Comparison of ENCODE assay signal across 1 cellular context in the genomic region with DNA sequence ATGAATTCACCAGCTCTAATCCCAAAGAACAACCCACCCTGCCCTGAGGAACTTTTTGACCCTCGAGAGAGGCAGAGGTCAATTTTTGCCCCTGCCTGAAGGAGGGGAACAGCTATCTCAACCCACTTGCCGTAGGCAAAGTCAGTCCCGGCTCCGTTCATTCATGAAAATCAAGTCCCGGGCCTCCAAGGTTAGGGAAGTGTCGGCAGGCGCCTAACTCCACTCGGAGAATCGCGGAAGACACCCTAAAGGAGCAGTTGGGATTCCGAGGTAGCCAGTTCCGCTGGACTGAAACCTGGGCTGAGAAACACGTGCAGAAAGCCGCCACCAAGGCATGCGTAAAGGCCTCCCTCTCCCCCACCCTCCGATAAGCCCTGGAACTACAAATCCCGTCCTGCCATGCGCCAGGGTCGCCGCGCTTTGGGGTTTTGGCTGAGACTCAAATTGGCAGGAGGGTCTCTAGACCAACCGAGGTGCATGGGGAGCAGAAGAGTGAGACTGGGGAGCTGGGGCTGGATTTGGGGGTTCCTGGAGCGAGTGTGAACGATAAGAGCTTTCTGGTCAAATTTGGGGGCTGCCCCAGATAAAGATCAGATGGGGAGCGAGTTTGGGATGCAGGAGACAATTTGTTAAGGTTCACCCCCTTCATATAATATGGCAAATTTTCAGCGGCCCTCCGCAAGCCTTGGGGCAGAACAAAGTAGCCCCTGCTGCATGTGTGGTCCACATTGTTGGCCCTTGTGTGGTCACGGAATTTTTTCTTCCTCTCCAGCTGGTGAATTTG.
TF ChIP-seq lines count a peak whose summit lies in the region.

A gene (minus strand): TSS at position 290 of the 784 bp plus-strand sequence. CDS start 2,955 bp downstream, outside the sequence.

TF ChIP-seq in K562, 482 proteins besides CTCF, POLR2A, EP300 and RAD21 (continued from another document and continues in another):
- TF ChIP-seq, protein P1, sequence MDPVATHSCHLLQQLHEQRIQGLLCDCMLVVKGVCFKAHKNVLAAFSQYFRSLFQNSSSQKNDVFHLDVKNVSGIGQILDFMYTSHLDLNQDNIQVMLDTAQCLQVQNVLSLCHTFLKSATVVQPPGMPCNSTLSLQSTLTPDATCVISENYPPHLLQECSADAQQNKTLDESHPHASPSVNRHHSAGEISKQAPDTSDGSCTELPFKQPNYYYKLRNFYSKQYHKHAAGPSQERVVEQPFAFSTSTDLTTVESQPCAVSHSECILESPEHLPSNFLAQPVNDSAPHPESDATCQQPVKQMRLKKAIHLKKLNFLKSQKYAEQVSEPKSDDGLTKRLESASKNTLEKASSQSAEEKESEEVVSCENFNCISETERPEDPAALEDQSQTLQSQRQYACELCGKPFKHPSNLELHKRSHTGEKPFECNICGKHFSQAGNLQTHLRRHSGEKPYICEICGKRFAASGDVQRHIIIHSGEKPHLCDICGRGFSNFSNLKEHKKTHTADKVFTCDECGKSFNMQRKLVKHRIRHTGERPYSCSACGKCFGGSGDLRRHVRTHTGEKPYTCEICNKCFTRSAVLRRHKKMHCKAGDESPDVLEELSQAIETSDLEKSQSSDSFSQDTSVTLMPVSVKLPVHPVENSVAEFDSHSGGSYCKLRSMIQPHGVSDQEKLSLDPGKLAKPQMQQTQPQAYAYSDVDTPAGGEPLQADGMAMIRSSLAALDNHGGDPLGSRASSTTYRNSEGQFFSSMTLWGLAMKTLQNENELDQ (CRISPR knock-in tag; IDR thresholded peaks at IDR 0.05; ENCODE audit: borderline replicate concordance) = no peak
- TF ChIP-seq ZC3H4 (CRISPR knock-in tag; IDR thresholded peaks at IDR 0.05; ENCODE audit: borderline replicate concordance) = no peak
- TF ChIP-seq HDAC6 (IDR thresholded peaks at IDR 0.05; ENCODE audit: low read depth, low read length) = no peak
- TF ChIP-seq RFX1 (IDR thresholded peaks at IDR 0.05) = no peak
- no peak for TF ChIP-seq ETV6 (IDR thresholded peaks at IDR 0.05; ENCODE audit: borderline replicate concordance in 1 of 2, low read depth in 2 of 2, low read length in 1 of 2)
- TF ChIP-seq ETV6 (CRISPR knock-in tag; IDR thresholded peaks at IDR 0.05; ENCODE audit: borderline replicate concordance) = no peak
- TF ChIP-seq CBX1 (IDR thresholded peaks at IDR 0.05; ENCODE audit: low read depth) = no peak
- TF ChIP-seq PHF20 (IDR thresholded peaks at IDR 0.05; ENCODE audit: partially characterized antibody) = no peak
- no peak for TF ChIP-seq ZNF57 (CRISPR knock-in tag; IDR thresholded peaks at IDR 0.05)
- TF ChIP-seq LARP7 (IDR thresholded peaks at IDR 0.05) = no peak
- no peak for TF ChIP-seq MCM3 (IDR thresholded peaks at IDR 0.05)
- no peak for TF ChIP-seq ASH1L (IDR thresholded peaks at IDR 0.05; ENCODE audit: borderline replicate concordance, low read depth, partially characterized antibody)
- TF ChIP-seq ZNF76 (CRISPR knock-in tag; IDR thresholded peaks at IDR 0.05; ENCODE audit: borderline replicate concordance) = no peak
- TF ChIP-seq, protein P2, sequence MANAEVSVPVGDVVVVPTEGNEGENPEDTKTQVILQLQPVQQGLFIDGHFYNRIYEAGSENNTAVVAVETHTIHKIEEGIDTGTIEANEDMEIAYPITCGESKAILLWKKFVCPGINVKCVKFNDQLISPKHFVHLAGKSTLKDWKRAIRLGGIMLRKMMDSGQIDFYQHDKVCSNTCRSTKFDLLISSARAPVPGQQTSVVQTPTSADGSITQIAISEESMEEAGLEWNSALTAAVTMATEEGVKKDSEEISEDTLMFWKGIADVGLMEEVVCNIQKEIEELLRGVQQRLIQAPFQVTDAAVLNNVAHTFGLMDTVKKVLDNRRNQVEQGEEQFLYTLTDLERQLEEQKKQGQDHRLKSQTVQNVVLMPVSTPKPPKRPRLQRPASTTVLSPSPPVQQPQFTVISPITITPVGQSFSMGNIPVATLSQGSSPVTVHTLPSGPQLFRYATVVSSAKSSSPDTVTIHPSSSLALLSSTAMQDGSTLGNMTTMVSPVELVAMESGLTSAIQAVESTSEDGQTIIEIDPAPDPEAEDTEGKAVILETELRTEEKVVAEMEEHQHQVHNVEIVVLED (CRISPR knock-in tag; IDR thresholded peaks at IDR 0.05) = no peak
- TF ChIP-seq PHB2 (IDR thresholded peaks at IDR 0.05; ENCODE audit: low read depth) = no peak
- no peak; the same call in 1 of the 2 replicates for TF ChIP-seq SMC3 (conservative IDR thresholded peaks at IDR 0.05; ENCODE audit: insufficient read depth, low read depth, low read length)
- TF ChIP-seq MCM7 (IDR thresholded peaks at IDR 0.05) = no peak
- TF ChIP-seq ZNF143 (CRISPR knock-in tag; IDR thresholded peaks at IDR 0.05) = peak; percentile 93
- no peak for TF ChIP-seq RFX5 (IDR thresholded peaks at IDR 0.05; ENCODE audit: low read depth, low read length)
- TF ChIP-seq ZNF174 (CRISPR knock-in tag; IDR thresholded peaks at IDR 0.05) = no peak
- no peak for TF ChIP-seq ILK (tag; IDR thresholded peaks at IDR 0.05; ENCODE audit: borderline replicate concordance, low read depth)
- TF ChIP-seq SP1 (CRISPR knock-in tag; IDR thresholded peaks at IDR 0.05) = no peak
- TF ChIP-seq, protein P3, sequence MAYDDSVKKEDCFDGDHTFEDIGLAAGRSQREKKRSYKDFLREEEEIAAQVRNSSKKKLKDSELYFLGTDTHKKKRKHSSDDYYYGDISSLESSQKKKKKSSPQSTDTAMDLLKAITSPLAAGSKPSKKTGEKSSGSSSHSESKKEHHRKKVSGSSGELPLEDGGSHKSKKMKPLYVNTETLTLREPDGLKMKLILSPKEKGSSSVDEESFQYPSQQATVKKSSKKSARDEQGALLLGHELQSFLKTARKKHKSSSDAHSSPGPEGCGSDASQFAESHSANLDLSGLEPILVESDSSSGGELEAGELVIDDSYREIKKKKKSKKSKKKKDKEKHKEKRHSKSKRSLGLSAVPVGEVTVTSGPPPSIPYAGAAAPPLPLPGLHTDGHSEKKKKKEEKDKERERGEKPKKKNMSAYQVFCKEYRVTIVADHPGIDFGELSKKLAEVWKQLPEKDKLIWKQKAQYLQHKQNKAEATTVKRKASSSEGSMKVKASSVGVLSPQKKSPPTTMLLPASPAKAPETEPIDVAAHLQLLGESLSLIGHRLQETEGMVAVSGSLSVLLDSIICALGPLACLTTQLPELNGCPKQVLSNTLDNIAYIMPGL (CRISPR knock-in tag; IDR thresholded peaks at IDR 0.05) = no peak
- TF ChIP-seq OTX1 (CRISPR knock-in tag; IDR thresholded peaks at IDR 0.05) = no peak
- TF ChIP-seq, protein P4, sequence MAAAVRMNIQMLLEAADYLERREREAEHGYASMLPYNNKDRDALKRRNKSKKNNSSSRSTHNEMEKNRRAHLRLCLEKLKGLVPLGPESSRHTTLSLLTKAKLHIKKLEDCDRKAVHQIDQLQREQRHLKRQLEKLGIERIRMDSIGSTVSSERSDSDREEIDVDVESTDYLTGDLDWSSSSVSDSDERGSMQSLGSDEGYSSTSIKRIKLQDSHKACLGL (CRISPR knock-in tag; IDR thresholded peaks at IDR 0.05; ENCODE audit: borderline replicate concordance, poor library complexity, severe bottlenecking) = peak; percentile 78
- no peak for TF ChIP-seq PCBP1 (IDR thresholded peaks at IDR 0.05; ENCODE audit: low read depth, low read length, poor library complexity, severe bottlenecking)
- TF ChIP-seq, protein P5, sequence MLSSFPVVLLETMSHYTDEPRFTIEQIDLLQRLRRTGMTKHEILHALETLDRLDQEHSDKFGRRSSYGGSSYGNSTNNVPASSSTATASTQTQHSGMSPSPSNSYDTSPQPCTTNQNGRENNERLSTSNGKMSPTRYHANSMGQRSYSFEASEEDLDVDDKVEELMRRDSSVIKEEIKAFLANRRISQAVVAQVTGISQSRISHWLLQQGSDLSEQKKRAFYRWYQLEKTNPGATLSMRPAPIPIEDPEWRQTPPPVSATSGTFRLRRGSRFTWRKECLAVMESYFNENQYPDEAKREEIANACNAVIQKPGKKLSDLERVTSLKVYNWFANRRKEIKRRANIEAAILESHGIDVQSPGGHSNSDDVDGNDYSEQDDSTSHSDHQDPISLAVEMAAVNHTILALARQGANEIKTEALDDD (IDR thresholded peaks at IDR 0.05) = no peak
- TF ChIP-seq, protein P6, sequence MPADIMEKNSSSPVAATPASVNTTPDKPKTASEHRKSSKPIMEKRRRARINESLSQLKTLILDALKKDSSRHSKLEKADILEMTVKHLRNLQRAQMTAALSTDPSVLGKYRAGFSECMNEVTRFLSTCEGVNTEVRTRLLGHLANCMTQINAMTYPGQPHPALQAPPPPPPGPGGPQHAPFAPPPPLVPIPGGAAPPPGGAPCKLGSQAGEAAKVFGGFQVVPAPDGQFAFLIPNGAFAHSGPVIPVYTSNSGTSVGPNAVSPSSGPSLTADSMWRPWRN (IDR thresholded peaks at IDR 0.05; ENCODE audit: low read depth) = 0 out of 2 replicates have a peak, but pooled peaks have one; percentile 9
- 0 out of 2 replicates have a peak, but pooled peaks have one; percentile 61 for TF ChIP-seq HDAC2 (IDR thresholded peaks at IDR 0.05)
- no peak for TF ChIP-seq NCOA2 (IDR thresholded peaks at IDR 0.05; ENCODE audit: partially characterized antibody in 2 of 2)
- no peak for TF ChIP-seq DMBX1 (CRISPR knock-in tag; IDR thresholded peaks at IDR 0.05; ENCODE audit: borderline replicate concordance)
- 0 out of 2 replicates have a peak, but pooled peaks have one; percentile 26 for TF ChIP-seq TCF7 (IDR thresholded peaks at IDR 0.05; ENCODE audit: borderline replicate concordance)
- no peak for TF ChIP-seq PCBP2 (IDR thresholded peaks at IDR 0.05; ENCODE audit: low read depth, low read length, poor library complexity, severe bottlenecking)
- TF ChIP-seq RFX7 (CRISPR knock-in tag; IDR thresholded peaks at IDR 0.05) = no peak
- TF ChIP-seq RBM39 (optimal IDR thresholded peaks at IDR 0.05; ENCODE audit: low read depth, low read length) = no peak
- TF ChIP-seq HOXB6 (CRISPR knock-in tag; IDR thresholded peaks at IDR 0.05; ENCODE audit: borderline replicate concordance) = no peak
- no peak for TF ChIP-seq GTF2F1 (IDR thresholded peaks at IDR 0.05; ENCODE audit: low read depth, low read length)
- TF ChIP-seq RBM25 (IDR thresholded peaks at IDR 0.05; ENCODE audit: low read depth, low read length, severe bottlenecking) = no peak
- TF ChIP-seq ESRRA (IDR thresholded peaks at IDR 0.05; ENCODE audit: borderline replicate concordance, low read depth) = no peak; the same call in 1 of the 2 replicates
- TF ChIP-seq, protein P7, sequence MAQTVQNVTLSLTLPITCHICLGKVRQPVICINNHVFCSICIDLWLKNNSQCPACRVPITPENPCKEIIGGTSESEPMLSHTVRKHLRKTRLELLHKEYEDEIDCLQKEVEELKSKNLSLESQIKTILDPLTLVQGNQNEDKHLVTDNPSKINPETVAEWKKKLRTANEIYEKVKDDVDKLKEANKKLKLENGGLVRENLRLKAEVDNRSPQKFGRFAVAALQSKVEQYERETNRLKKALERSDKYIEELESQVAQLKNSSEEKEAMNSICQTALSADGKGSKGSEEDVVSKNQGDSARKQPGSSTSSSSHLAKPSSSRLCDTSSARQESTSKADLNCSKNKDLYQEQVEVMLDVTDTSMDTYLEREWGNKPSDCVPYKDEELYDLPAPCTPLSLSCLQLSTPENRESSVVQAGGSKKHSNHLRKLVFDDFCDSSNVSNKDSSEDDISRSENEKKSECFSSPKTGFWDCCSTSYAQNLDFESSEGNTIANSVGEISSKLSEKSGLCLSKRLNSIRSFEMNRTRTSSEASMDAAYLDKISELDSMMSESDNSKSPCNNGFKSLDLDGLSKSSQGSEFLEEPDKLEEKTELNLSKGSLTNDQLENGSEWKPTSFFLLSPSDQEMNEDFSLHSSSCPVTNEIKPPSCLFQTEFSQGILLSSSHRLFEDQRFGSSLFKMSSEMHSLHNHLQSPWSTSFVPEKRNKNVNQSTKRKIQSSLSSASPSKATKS (CRISPR knock-in tag; IDR thresholded peaks at IDR 0.05) = no peak
